In genomic region chr1:45490623-45491463, GRCh38 we compare ENCODE assay signal across 8 cellular contexts.
A peak's percentile ranks its signal among the peaks of the same experiment; 100 is the strongest.
DNase-seq lines count a peak whose midpoint lies in the region; ATAC-seq and TF ChIP-seq lines count a peak whose summit lies in the region.

A gene with protein sequence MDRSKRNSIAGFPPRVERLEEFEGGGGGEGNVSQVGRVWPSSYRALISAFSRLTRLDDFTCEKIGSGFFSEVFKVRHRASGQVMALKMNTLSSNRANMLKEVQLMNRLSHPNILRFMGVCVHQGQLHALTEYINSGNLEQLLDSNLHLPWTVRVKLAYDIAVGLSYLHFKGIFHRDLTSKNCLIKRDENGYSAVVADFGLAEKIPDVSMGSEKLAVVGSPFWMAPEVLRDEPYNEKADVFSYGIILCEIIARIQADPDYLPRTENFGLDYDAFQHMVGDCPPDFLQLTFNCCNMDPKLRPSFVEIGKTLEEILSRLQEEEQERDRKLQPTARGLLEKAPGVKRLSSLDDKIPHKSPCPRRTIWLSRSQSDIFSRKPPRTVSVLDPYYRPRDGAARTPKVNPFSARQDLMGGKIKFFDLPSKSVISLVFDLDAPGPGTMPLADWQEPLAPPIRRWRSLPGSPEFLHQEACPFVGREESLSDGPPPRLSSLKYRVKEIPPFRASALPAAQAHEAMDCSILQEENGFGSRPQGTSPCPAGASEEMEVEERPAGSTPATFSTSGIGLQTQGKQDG (minus strand): TSS chr1:45491163. CDS start chr1:45457785, 33,378 bp downstream.

- ATAC-seq in GM18511 (IDR thresholded peaks at IDR 0.05; ENCODE audit: unreplicated experiment) (peak; percentile 87), HG02981 (IDR thresholded peaks at IDR 0.05; ENCODE audit: unreplicated experiment) (peak; percentile 93)

- peak within 1 kb of the TSS; percentile 51 for H3K27ac ChIP-seq in 22Rv1

- H3K4me3 ChIP-seq in astrocyte of the spinal cord (ENCODE audit: low read depth, low read length), result peak within 1 kb of the TSS; percentile 80

- in situ Hi-C loops in astrocyte of the spinal cord (cut with HindIII; ENCODE audit: low sequenced_read_pairs), result no loop called here

- no peak for TF ChIP-seq CTCF in 22Rv1 (IDR thresholded peaks at IDR 0.05)
- TF ChIP-seq CTCF in astrocyte of the spinal cord (IDR thresholded peaks at IDR 0.05; ENCODE audit: low read depth, low read length), result no peak

- peak; percentile 91 to 97 for DNase-seq in NCI-H1930 (lab: John Stamatoyannopoulos, UW)
- DNase-seq in T-helper 22 cell (ENCODE audit: low read depth), result peak; percentile 97
- DNase-seq in astrocyte of the spinal cord (ENCODE audit: low read depth, low spot score), result peak; percentile 99
- peak; percentile 60 to 100 (median 97) for DNase-seq in hypothalamus (lab: John Stamatoyannopoulos, UW)
- DNase-seq in retina, result peak; percentile 97

Comparison
In these comparisons a context has a peak if more than half of its experiments do, and no peak if none do; other contexts are left out.
1. Peak in every context shown above with its lines: DNase-seq, ATAC-seq, H3K4me3 ChIP-seq and H3K27ac ChIP-seq.